In the genomic region with DNA sequence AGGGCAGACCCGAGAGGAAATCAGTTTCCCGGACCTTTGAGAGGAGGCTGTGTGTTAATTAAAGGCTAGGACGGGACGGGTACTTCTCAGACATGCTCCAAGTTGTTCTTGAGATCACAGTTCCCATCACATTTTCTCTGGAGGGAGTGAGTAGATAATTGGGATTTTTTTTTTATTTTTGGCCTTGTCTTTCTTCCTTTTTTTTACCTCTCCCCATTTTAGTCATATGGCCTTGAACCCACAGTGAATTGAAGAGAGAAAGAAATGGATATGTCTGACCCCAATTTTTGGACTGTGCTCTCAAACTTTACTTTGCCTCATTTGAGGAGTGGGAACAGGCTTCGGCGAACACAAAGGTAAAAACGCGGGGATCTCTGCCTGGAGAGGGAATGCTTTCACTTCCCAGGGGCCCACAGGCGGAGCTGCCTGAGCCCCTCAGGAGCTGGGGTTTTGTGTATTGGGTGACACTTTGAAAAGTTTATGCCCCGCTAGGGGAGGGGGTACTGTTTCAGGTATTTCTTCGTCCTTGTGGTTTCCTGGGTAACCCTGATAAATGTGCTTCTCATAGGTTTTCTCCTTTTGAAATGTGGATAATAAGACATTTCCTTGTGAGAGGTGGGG, we compare ENCODE assay signal across 8 cellular contexts.
DNase-seq lines count a peak whose midpoint lies in the region; ATAC-seq and TF ChIP-seq lines count a peak whose summit lies in the region.

No MANE protein-coding gene starts in this region.

- H3K4me1 Mint-ChIP-seq in activated CD4-positive, alpha-beta T cell treated with anti-CD3 and anti-CD28 coated beads, Interleukin-2, amount 10 ng/mL, durations not matched to agents 7 days and 5 days, result peaks cover 52% of the 10 kb centered on the region

- TF ChIP-seq EP300 in tibial nerve (IDR thresholded peaks at IDR 0.05), result no peak

- TF ChIP-seq POLR2A in tibial nerve (IDR thresholded peaks at IDR 0.05), result no peak

- H3K9me3 Mint-ChIP-seq in activated CD4-positive, alpha-beta T cell treated with anti-CD3 and anti-CD28 coated beads, Interleukin-2, amount 10 ng/mL, durations not matched to agents 7 days and 5 days, result no peaks in the 10 kb centered on the region

- peak overlapping the region; percentile 82 to 89 (median 84) for H3K4me3 ChIP-seq in liver (ENCODE audit: low read depth in 1 of 3, low read length in 3 of 3)
- H3K4me3 ChIP-seq in tibial nerve, result peak overlapping the region; percentile 44 to 68 (median 52)

- TF ChIP-seq CTCF in liver (IDR thresholded peaks at IDR 0.05; ENCODE audit: low read depth, low read length, missing input control) (no peak), tibial nerve (IDR thresholded peaks at IDR 0.05) (no peak)

- peak overlapping the region; percentile 95 for H3K27ac Mint-ChIP-seq in activated CD4-positive, alpha-beta T cell treated with anti-CD3 and anti-CD28 coated beads, Interleukin-2, amount 10 ng/mL, durations not matched to agents 7 days and 5 days

- CTCF ChIA-PET in activated CD4-positive, alpha-beta T cell treated with anti-CD3 and anti-CD28 coated beads, Interleukin-2, amount 10 ng/mL, durations not matched to agents 7 days and 5 days (lab: Charles Lee), result interaction anchor here (0.6 to 1.0 kb wide), 2 partner anchors 19 to 58 kb away, joined by 3 read pairs; no protein-coding TSS in a partner anchor

- H3K36me3 ChIP-seq in liver (ENCODE audit: control insufficient read depth in 4 of 4, insufficient read depth in 3 of 4, low read depth in 1 of 4, low read length in 3 of 4) (no peaks in the 10 kb centered on the region), tibial nerve (no peaks in the 10 kb centered on the region)

- WGBS in liver, result 5% methylated on average over 11 of the region's 11 CpGs
- 12 to 15% methylated on average over 11 of the region's 11 CpGs for WGBS in tibial nerve, 2 donors

- H3K9ac ChIP-seq in liver (ENCODE audit: low read depth in 1 of 2, low read length in 2 of 2), result peak overlapping the region; percentile 79 to 97

- no peak for TF ChIP-seq RAD21 in liver (IDR thresholded peaks at IDR 0.05)

- H3K27me3 ChIP-seq in liver (ENCODE audit: control insufficient read depth in 4 of 4, insufficient read depth in 4 of 4, low read length in 3 of 4) (no peaks in the 10 kb centered on the region), tibial nerve (no peaks in the 10 kb centered on the region)

- no peaks in the 10 kb centered on the region for H3K9me3 ChIP-seq in liver (ENCODE audit: control insufficient read depth in 4 of 4, low read length in 3 of 4)
- no peaks in the 10 kb centered on the region for H3K9me3 ChIP-seq in tibial nerve

- ATAC-seq in GM21825 (IDR thresholded peaks at IDR 0.05; ENCODE audit: unreplicated experiment) (no peak), HG03025 (IDR thresholded peaks at IDR 0.05; ENCODE audit: low FRiP score, unreplicated experiment) (no peak)

- H3K4me3 Mint-ChIP-seq in activated CD4-positive, alpha-beta T cell treated with anti-CD3 and anti-CD28 coated beads, Interleukin-2, amount 10 ng/mL, durations not matched to agents 7 days and 5 days, result peak overlapping the region; percentile 96

- no peak for DNase-seq in activated CD4-positive, alpha-beta T cell treated with anti-CD3 and anti-CD28 coated beads, Interleukin-2, amount 10 ng/mL, durations not matched to agents 7 days and 5 days
- no peak for DNase-seq in activated CD4-positive, alpha-beta T cell treated with anti-CD3 and anti-CD28 coated beads for 4 hours
- DNase-seq in astrocyte of the hippocampus (ENCODE audit: low read depth, low spot score) (peak; percentile 39), tibial nerve (ENCODE audit: low spot score in 2 of 2) (no peak), MV-4-11 (lab: John Stamatoyannopoulos, UW) (no peak)

- H3K27ac ChIP-seq in liver (ENCODE audit: low read depth in 1 of 2, low read length in 2 of 2), result peak overlapping the region; percentile 92 to 96
- peak overlapping the region; percentile 57 to 87 (median 70) for H3K27ac ChIP-seq in tibial nerve

- H3K36me3 Mint-ChIP-seq in activated CD4-positive, alpha-beta T cell treated with anti-CD3 and anti-CD28 coated beads, Interleukin-2, amount 10 ng/mL, durations not matched to agents 7 days and 5 days (ENCODE audit: low read depth), result peaks cover 11% of the 10 kb centered on the region

- H3K27me3 Mint-ChIP-seq in activated CD4-positive, alpha-beta T cell treated with anti-CD3 and anti-CD28 coated beads, Interleukin-2, amount 10 ng/mL, durations not matched to agents 7 days and 5 days, result no peaks in the 10 kb centered on the region

- H3K4me1 ChIP-seq in liver (ENCODE audit: control insufficient read depth in 4 of 4, insufficient read depth in 4 of 4, low read length in 3 of 4) (peaks cover 0 to 48% (median 20%) of the 10 kb centered on the region in 4 donors), tibial nerve (peaks cover 0 to 31% (median 8%) of the 10 kb centered on the region in 4 donors)

- POLR2A ChIA-PET in activated CD4-positive, alpha-beta T cell treated with anti-CD3 and anti-CD28 coated beads, Interleukin-2, amount 10 ng/mL, durations not matched to agents 7 days and 5 days (lab: Charles Lee), result no interaction called here

TF ChIP-seq in liver, 16 proteins besides CTCF, POLR2A, EP300 and RAD21:
- TF ChIP-seq YY1 (IDR thresholded peaks at IDR 0.05) (no peak), EGR1 (IDR thresholded peaks at IDR 0.05; ENCODE audit: low read depth in 2 of 2) (no peak), FOXA2 (IDR thresholded peaks at IDR 0.05) (peak; percentile 1), GABPA (IDR thresholded peaks at IDR 0.05 in 1 of 2, conservative IDR thresholded peaks at IDR 0.05 in 1 of 2) (peak in 1 of 2 donors; percentile 4), TAF1 (conservative IDR thresholded peaks at IDR 0.05) (peak; percentile 30), SP1 (IDR thresholded peaks at IDR 0.05) (no peak), JUND (IDR thresholded peaks at IDR 0.05) (peak in 1 of 2 donors; percentile 27), NR2F2 (IDR thresholded peaks at IDR 0.05) (peak; percentile 11), FOXA1 (IDR thresholded peaks at IDR 0.05) (peak; percentile 19), HNF4G (IDR thresholded peaks at IDR 0.05) (peak; percentile 7), RXRA (IDR thresholded peaks at IDR 0.05) (no peak), HNF4A (conservative IDR thresholded peaks at IDR 0.05) (no peak)
- TF ChIP-seq, protein P1, sequence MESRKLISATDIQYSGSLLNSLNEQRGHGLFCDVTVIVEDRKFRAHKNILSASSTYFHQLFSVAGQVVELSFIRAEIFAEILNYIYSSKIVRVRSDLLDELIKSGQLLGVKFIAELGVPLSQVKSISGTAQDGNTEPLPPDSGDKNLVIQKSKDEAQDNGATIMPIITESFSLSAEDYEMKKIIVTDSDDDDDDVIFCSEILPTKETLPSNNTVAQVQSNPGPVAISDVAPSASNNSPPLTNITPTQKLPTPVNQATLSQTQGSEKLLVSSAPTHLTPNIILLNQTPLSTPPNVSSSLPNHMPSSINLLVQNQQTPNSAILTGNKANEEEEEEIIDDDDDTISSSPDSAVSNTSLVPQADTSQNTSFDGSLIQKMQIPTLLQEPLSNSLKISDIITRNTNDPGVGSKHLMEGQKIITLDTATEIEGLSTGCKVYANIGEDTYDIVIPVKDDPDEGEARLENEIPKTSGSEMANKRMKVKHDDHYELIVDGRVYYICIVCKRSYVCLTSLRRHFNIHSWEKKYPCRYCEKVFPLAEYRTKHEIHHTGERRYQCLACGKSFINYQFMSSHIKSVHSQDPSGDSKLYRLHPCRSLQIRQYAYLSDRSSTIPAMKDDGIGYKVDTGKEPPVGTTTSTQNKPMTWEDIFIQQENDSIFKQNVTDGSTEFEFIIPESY (IDR thresholded peaks at IDR 0.05), result no peak
- TF ChIP-seq, protein P2, sequence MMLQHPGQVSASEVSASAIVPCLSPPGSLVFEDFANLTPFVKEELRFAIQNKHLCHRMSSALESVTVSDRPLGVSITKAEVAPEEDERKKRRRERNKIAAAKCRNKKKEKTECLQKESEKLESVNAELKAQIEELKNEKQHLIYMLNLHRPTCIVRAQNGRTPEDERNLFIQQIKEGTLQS (IDR thresholded peaks at IDR 0.05), result no peak
- TF ChIP-seq, protein P3, sequence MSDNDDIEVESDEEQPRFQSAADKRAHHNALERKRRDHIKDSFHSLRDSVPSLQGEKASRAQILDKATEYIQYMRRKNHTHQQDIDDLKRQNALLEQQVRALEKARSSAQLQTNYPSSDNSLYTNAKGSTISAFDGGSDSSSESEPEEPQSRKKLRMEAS (IDR thresholded peaks at IDR 0.05), result no peak
- TF ChIP-seq, protein P4, sequence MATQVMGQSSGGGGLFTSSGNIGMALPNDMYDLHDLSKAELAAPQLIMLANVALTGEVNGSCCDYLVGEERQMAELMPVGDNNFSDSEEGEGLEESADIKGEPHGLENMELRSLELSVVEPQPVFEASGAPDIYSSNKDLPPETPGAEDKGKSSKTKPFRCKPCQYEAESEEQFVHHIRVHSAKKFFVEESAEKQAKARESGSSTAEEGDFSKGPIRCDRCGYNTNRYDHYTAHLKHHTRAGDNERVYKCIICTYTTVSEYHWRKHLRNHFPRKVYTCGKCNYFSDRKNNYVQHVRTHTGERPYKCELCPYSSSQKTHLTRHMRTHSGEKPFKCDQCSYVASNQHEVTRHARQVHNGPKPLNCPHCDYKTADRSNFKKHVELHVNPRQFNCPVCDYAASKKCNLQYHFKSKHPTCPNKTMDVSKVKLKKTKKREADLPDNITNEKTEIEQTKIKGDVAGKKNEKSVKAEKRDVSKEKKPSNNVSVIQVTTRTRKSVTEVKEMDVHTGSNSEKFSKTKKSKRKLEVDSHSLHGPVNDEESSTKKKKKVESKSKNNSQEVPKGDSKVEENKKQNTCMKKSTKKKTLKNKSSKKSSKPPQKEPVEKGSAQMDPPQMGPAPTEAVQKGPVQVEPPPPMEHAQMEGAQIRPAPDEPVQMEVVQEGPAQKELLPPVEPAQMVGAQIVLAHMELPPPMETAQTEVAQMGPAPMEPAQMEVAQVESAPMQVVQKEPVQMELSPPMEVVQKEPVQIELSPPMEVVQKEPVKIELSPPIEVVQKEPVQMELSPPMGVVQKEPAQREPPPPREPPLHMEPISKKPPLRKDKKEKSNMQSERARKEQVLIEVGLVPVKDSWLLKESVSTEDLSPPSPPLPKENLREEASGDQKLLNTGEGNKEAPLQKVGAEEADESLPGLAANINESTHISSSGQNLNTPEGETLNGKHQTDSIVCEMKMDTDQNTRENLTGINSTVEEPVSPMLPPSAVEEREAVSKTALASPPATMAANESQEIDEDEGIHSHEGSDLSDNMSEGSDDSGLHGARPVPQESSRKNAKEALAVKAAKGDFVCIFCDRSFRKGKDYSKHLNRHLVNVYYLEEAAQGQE (IDR thresholded peaks at IDR 0.05), result no peak
